Comparison of ENCODE assay signal across 1 cellular context in genomic region chr19:5103061-5103701, GRCh38.
TF ChIP-seq lines count a peak whose summit lies in the region.

No MANE protein-coding gene starts in this region.

TF ChIP-seq in SK-N-SH, 30 proteins besides CTCF, POLR2A, EP300 and RAD21 (continued from another document):
- TF ChIP-seq ZBTB33 (IDR thresholded peaks at IDR 0.05; ENCODE audit: borderline replicate concordance, low read depth), result no peak
